21 cellular contexts compared by ENCODE assay signal in genomic region chr6:124984668-124985338, GRCh38. TPM values are rescaled to one million over a fixed set of nuclear protein-coding genes. Genes with fewer than 3 reads are reported as not detected.
A peak's percentile ranks its signal among the peaks of the same experiment; 100 is the strongest.
DNase-seq lines count a peak whose midpoint lies in the region; ATAC-seq, FAIRE-seq and TF ChIP-seq lines count a peak whose summit lies in the region.
"Had no signal": no experiment of that assay in that cellular context is flagged by ENCODE, and none has a peak within 500 bp of the region (broad histone marks: within the 10 kb centered on the region; RNA-seq: fewer than 3 reads in every experiment).

No MANE protein-coding gene starts in this region.

- H3K36me3 Mint-ChIP-seq in osteocyte (ENCODE audit: unreplicated experiment) (peaks cover under 1% of the 10 kb centered on the region), H9 (ENCODE audit: insufficient read depth in 1 of 3, low read depth in 3 of 3) (peaks cover 3 to 11% (median 3%) of the 10 kb centered on the region in 3 experiments)
- H3K36me3 Mint-ChIP-seq: activated naive CD4-positive, alpha-beta T cell treated with anti-CD3 and anti-CD28 coated beads, Interleukin-2, amount 10 ng/mL, durations not matched to agents 7 days and 5 days had no signal

- in situ Hi-C loops in GM23248 (cut with MboI): no loop called here

- H3K9ac ChIP-seq in GM23248 (no peak overlapping the region; the same call in 1 of the 2 replicates), H9 (ENCODE audit: extremely low read depth, insufficient read length, low read length) (no peak overlapping the region)
- H3K9ac ChIP-seq: BLaER1 treated with 17β-estradiol and CSF1 and Interleukin-3, amounts not matched to agents 10 nM and 100 nM had no signal

- H3K4me1 ChIP-seq in GM23248 (ENCODE audit: insufficient read depth) (peaks cover 34% of the 10 kb centered on the region), H9 (ENCODE audit: insufficient read depth, low read length) (no peaks in the 10 kb centered on the region), right cardiac atrium (ENCODE audit: control insufficient read depth, insufficient read depth, low read length) (peaks cover 3% of the 10 kb centered on the region)
- H3K4me1 ChIP-seq: pancreas had no signal

- H3K4me3 Mint-ChIP-seq in osteocyte (ENCODE audit: unreplicated experiment) (peak overlapping the region; percentile 33), H9 (no peak overlapping the region)
- H3K4me3 Mint-ChIP-seq: activated naive CD4-positive, alpha-beta T cell treated with anti-CD3 and anti-CD28 coated beads, Interleukin-2, amount 10 ng/mL, durations not matched to agents 7 days and 5 days had no signal

- TF ChIP-seq CTCF in osteocyte (IDR thresholded peaks at IDR 0.05) (no peak), H9 (conservative IDR thresholded peaks at IDR 0.05) (no peak)

- H3K14ac ChIP-seq in H9 (ENCODE audit: insufficient read depth, low read length): no peak overlapping the region

- H3K79me2 ChIP-seq in GM23248 (ENCODE audit: insufficient read depth): peaks cover 99% of the 10 kb centered on the region
- H3K79me2 ChIP-seq in H9 (ENCODE audit: insufficient read depth, low read length): no peaks in the 10 kb centered on the region

- ATAC-seq in right cardiac atrium (no peak), GM21526 (IDR thresholded peaks at IDR 0.05; ENCODE audit: low FRiP score, unreplicated experiment) (no peak)
- ATAC-seq: pancreas had no signal

- H3K23ac ChIP-seq in H9 (ENCODE audit: insufficient read length, low read depth, low read length): no peak overlapping the region

- DNase-seq in GM23248 (peak; percentile 61), RCC 7860 (ENCODE audit: low spot score) (peak; percentile 39), dedifferentiated amniotic fluid mesenchymal stem cell (ENCODE audit: extremely low spot score) (peak; percentile 50), osteocyte (ENCODE audit: extremely low spot score, unreplicated experiment) (no peak), H9 (no peak), amniotic stem cell (lab: John Stamatoyannopoulos, UW) (no peak), right cardiac atrium (no peak)
- DNase-seq: activated naive CD4-positive, alpha-beta T cell treated with anti-CD3 and anti-CD28 coated beads, Interleukin-2, amount 10 ng/mL, durations not matched to agents 7 days and 5 days; activated T-cell treated with anti-CD3 and anti-CD28 coated beads for 4 hours; DMS79; effector CD8-positive, alpha-beta T cell; Kasumi-1; left ventricle myocardium inferior; NCI-H446 treated with DMSO at 0.1 percent for 48 hours; pancreas; stimulated activated naive CD4-positive, alpha-beta T cell; trophoblast cell had no signal

- H4K8ac ChIP-seq in H9 (replicated peaks; ENCODE audit: insufficient read length, low read depth, low read length): no peak overlapping the region

- peak; percentile 89 for FAIRE-seq in RCC 7860 (lab: Jason Lieb, UNC)

- H3T11ph ChIP-seq in H9 (ENCODE audit: low read length): no peak overlapping the region

- H2AFZ ChIP-seq in GM23248 (no peak overlapping the region), H9 (ENCODE audit: low read length) (no peak overlapping the region)

- no peaks in the 10 kb centered on the region for H3K9me3 ChIP-seq in GM23248 (ENCODE audit: low read depth)
- no peaks in the 10 kb centered on the region for H3K9me3 ChIP-seq in H9 (ENCODE audit: control insufficient read depth, low read depth, low read length)
- H3K9me3 ChIP-seq in right cardiac atrium (ENCODE audit: control insufficient read depth, low read length): no peaks in the 10 kb centered on the region

- no peaks in the 10 kb centered on the region for H3K79me1 ChIP-seq in H9 (ENCODE audit: insufficient read depth, low read depth, low read length, poor library complexity, severe bottlenecking)

- H4K20me1 ChIP-seq in GM23248 (ENCODE audit: insufficient read depth): no peaks in the 10 kb centered on the region
- H4K20me1 ChIP-seq in H9 (ENCODE audit: control insufficient read depth, insufficient read depth, insufficient read length): no peaks in the 10 kb centered on the region
- H4K20me1 ChIP-seq: BLaER1 treated with 17β-estradiol and CSF1 and Interleukin-3, amounts not matched to agents 10 nM and 100 nM had no signal

- no peaks in the 10 kb centered on the region for H3K9me2 ChIP-seq in GM23248 (ENCODE audit: insufficient read depth)

- peak overlapping the region; percentile 71 for H3K4me2 ChIP-seq in GM23248 (ENCODE audit: unreplicated experiment)
- H3K4me2 ChIP-seq in H9 (ENCODE audit: insufficient read depth, insufficient read length, low read length): no peak overlapping the region
- H3K4me2 ChIP-seq: BLaER1 treated with 17β-estradiol and CSF1 and Interleukin-3, amounts not matched to agents 10 nM and 100 nM had no signal

- no peak overlapping the region for H2BK12ac ChIP-seq in H9 (ENCODE audit: insufficient read length, low read depth, low read length)

- H3K27me3 ChIP-seq in GM23248 (replicated peaks; ENCODE audit: insufficient read depth) (no peaks in the 10 kb centered on the region), H9 (ENCODE audit: insufficient read depth, low read length) (no peaks in the 10 kb centered on the region), right cardiac atrium (ENCODE audit: control insufficient read depth, insufficient read depth) (no peaks in the 10 kb centered on the region)
- H3K27me3 ChIP-seq: BLaER1 treated with 17β-estradiol and CSF1 and Interleukin-3, amounts not matched to agents 10 nM and 100 nM; cardiac muscle cell; pancreas had no signal

- no peak overlapping the region for H4K5ac ChIP-seq in H9 (ENCODE audit: insufficient read length, low read depth, low read length)

- no peak overlapping the region for H3K56ac ChIP-seq in H9 (ENCODE audit: insufficient read length, low read depth, low read length)

- no peaks in the 10 kb centered on the region for H3K23me2 ChIP-seq in H9 (ENCODE audit: insufficient read length, low read depth, low read length, poor library complexity, severe bottlenecking)

- peak overlapping the region; percentile 96 for H3K27ac Mint-ChIP-seq in osteocyte (ENCODE audit: unreplicated experiment)
- no peak overlapping the region; a peak in 1 of 7 replicates for H3K27ac Mint-ChIP-seq in H9
- H3K27ac Mint-ChIP-seq: activated naive CD4-positive, alpha-beta T cell treated with anti-CD3 and anti-CD28 coated beads, Interleukin-2, amount 10 ng/mL, durations not matched to agents 7 days and 5 days had no signal

- no peak overlapping the region for H2BK5ac ChIP-seq in H9 (ENCODE audit: insufficient read length, low read length)

- peaks cover 9% of the 10 kb centered on the region; the same call in 1 of the 2 replicates for H3F3A ChIP-seq in GM23248 (ENCODE audit: insufficient read depth)

- intact Hi-C loops in right cardiac atrium (cut with DNase I): no loop called here

- no peak overlapping the region for H4K91ac ChIP-seq in H9 (ENCODE audit: insufficient read length, low read depth, low read length)

- H3K9me3 Mint-ChIP-seq in osteocyte (ENCODE audit: unreplicated experiment): no peaks in the 10 kb centered on the region
- no peaks in the 10 kb centered on the region for H3K9me3 Mint-ChIP-seq in H9
- H3K9me3 Mint-ChIP-seq: activated naive CD4-positive, alpha-beta T cell treated with anti-CD3 and anti-CD28 coated beads, Interleukin-2, amount 10 ng/mL, durations not matched to agents 7 days and 5 days had no signal

- H2BK20ac ChIP-seq in H9 (ENCODE audit: low read depth, low read length, poor library complexity, severe bottlenecking): no peak overlapping the region

- H3K18ac ChIP-seq in H9 (ENCODE audit: insufficient read length, low read depth, low read length): no peak overlapping the region

- H3K4me3 ChIP-seq in GM23248: peak overlapping the region; percentile 27; the same call in 1 of the 2 replicates
- no peak overlapping the region for H3K4me3 ChIP-seq in right cardiac atrium (ENCODE audit: low read length)
- H3K4me3 ChIP-seq: BLaER1 treated with 17β-estradiol and CSF1 and Interleukin-3, amounts not matched to agents 10 nM and 100 nM; cardiac muscle cell; left ventricle myocardium inferior; pancreas had no signal

- H2AK5ac ChIP-seq in H9 (ENCODE audit: insufficient read length, low read length): no peak overlapping the region

- 0 out of 2 replicates have a peak, but pooled peaks cover 2% of the 10 kb centered on the region for H3K36me3 ChIP-seq in GM23248 (ENCODE audit: low read depth)
- H3K36me3 ChIP-seq: BLaER1 treated with 17β-estradiol and CSF1 and Interleukin-3, amounts not matched to agents 10 nM and 100 nM; cardiac muscle cell; left ventricle myocardium inferior; pancreas had no signal

- H3K4ac ChIP-seq in H9 (ENCODE audit: low read depth, low read length): no peak overlapping the region

- H2BK120ac ChIP-seq in H9 (ENCODE audit: low read depth, low read length, poor library complexity, severe bottlenecking): no peak overlapping the region

- H3K4me1 Mint-ChIP-seq in osteocyte (ENCODE audit: unreplicated experiment): peaks cover 90% of the 10 kb centered on the region
- peaks cover 13% of the 10 kb centered on the region in 2 experiments for H3K4me1 Mint-ChIP-seq in H9

- 96 to 100% methylated on average over 1 of the region's 1 CpG for WGBS in GM23248 (ENCODE audit: low coverage in 1 of 2, low lambda C conversion rate in 2 of 2, missing lambda C conversion rate in 2 of 2), 2 experiments
- no CpG with 5 or more reads among the region's 1 CpG for WGBS in H9 (ENCODE audit: extremely low coverage, insufficient read length, low lambda C conversion rate)
- WGBS in right cardiac atrium: 96% methylated on average over 1 of the region's 1 CpG

- H2BK15ac ChIP-seq in H9 (ENCODE audit: low read depth, low read length): no peak overlapping the region

- H3K27me3 Mint-ChIP-seq in osteocyte (ENCODE audit: unreplicated experiment) (no peaks in the 10 kb centered on the region), H9 (ENCODE audit: low read depth) (no peaks in the 10 kb centered on the region)
- H3K27me3 Mint-ChIP-seq: activated naive CD4-positive, alpha-beta T cell treated with anti-CD3 and anti-CD28 coated beads, Interleukin-2, amount 10 ng/mL, durations not matched to agents 7 days and 5 days had no signal

- H3K27ac ChIP-seq in GM23248 (peak overlapping the region; percentile 54), H9 (ENCODE audit: insufficient read length, low read depth, low read length) (no peak overlapping the region), right cardiac atrium (ENCODE audit: low read length) (no peak overlapping the region)
- H3K27ac ChIP-seq: BLaER1 treated with 17β-estradiol and CSF1 and Interleukin-3, amounts not matched to agents 10 nM and 100 nM; cardiac muscle cell; HL-60; left ventricle myocardium inferior; pancreas had no signal

RNA-seq across cellular contexts. Expression of gene RNF217, which starts 22.6 kb away (rescaled TPM):
- 10.9 and 15.2 TPM in 2 replicates for total RNA-seq in GM23248 (2014; rRNA removed; shearing (Covaris generic))
- polyA plus RNA-seq in GM23248 (2016; fragmentation: Nextera tagmentation; extraction: Ambion mirVana) (3.2 and 3.3 TPM in 2 replicates), right cardiac atrium (4.4 TPM)
- total RNA-seq in osteocyte (55.2 and 75.7 TPM in 2 replicates), H9 (2021) (9.6 and 10.2 TPM in 2 replicates), right cardiac atrium (10 to 100 TPM; 12.2 to 23.6 (median 17.6) TPM)

Comparison
In these comparisons a context has a peak if more than half of its experiments do, and no peak if none do; other contexts are left out.
1. DNase-seq: peak in GM23248 (single experiment), RCC 7860 (single experiment) and dedifferentiated amniotic fluid mesenchymal stem cell (single experiment); none in osteocyte (single experiment), H9 (single experiment), amniotic stem cell (single experiment) and right cardiac atrium (0 of 3).